8 cellular contexts compared by ENCODE assay signal in the genomic region with DNA sequence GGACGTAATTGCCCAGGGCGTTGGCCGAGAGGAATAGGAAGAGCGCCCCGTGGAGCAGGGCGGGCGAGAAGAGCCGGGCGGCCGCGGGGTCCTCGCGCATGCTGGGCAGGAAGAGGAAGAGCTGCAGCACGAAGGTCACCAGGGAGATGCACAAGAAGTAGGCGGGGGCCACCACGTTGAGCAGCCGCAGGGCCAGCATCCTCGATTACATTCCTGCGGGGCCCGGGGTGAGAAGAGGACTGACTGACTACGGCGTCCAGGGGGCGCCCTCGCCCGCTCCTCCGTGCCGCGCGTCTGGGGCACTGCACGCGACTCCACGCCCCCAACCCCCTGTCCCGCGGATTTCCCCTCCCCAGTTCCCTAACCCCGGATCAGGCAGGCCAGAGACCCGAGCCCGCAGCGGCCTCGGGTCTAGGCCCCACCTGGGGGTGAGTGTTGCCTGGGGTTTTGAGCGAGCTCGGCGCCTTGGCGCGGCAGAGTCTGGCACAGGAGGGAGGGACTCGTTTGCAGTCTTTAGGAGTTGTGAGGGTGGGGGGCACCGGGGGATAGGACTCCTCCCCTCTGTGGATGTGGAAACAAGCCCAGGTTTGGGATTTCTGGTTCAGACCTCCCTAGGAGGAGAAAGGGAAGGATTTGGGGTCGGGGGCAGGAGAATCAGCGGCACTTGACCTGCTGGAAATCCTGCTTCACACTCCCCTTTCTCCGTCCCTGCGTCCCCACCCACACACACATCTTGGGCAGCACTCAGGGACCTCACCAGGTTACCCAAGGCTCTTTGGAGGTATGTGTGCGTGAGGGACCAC. TPM values are rescaled to one million over a fixed set of nuclear protein-coding genes. Genes with fewer than 3 reads are reported as not detected.
DNase-seq lines count a peak whose midpoint lies in the region; ATAC-seq and TF ChIP-seq lines count a peak whose summit lies in the region.

No MANE protein-coding gene starts in this region.

- in situ Hi-C loops in astrocyte of the spinal cord (cut with HindIII; ENCODE audit: low sequenced_read_pairs) = no loop called here

- DNase-seq in COR-L47 (lab: John Stamatoyannopoulos, UW) (peak; percentile 30), SHP77 treated with DMSO at 0.1 percent for 48 hours (lab: John Stamatoyannopoulos, UW) (peak; percentile 28), astrocyte of the spinal cord (ENCODE audit: low read depth, low spot score) (no peak), left lobe of liver (ENCODE audit: low spot score) (no peak), NCI-H2029 (lab: John Stamatoyannopoulos, UW) (no peak)
- DNase-seq in stimulated activated naive CD8-positive, alpha-beta T cell treated with anti-CD3 and anti-CD28 coated beads, Interleukin-15, Interleukin-2, amounts not matched to agents 100 U/mL and 50 U/mL, for 24 hours = peak; percentile 72
- no peak for DNase-seq in stimulated activated naive CD4-positive, alpha-beta T cell treated with Interleukin-2 at 50 U/mL for 16 hours (lab: John Stamatoyannopoulos, UW)

- no peak overlapping the region for H3K4me3 ChIP-seq in astrocyte of the spinal cord (ENCODE audit: low read depth, low read length)

- ATAC-seq in HG02885 (IDR thresholded peaks at IDR 0.05; ENCODE audit: poor library complexity, unreplicated experiment) (peak; percentile 45), left lobe of liver (peak; percentile 56)
- peak; percentile 74 for ATAC-seq in stimulated activated naive CD8-positive, alpha-beta T cell treated with anti-CD3 and anti-CD28 coated beads, Interleukin-15, Interleukin-2, amounts not matched to agents 100 U/mL and 50 U/mL, for 24 hours

- TF ChIP-seq CTCF in astrocyte of the spinal cord (IDR thresholded peaks at IDR 0.05; ENCODE audit: low read depth, low read length) = peak; percentile 54

RNA-seq across cellular contexts. Expression of a gene that starts 1.9 kb away (rescaled TPM):
- total RNA-seq in left lobe of liver = not detected

RNA-seq across cellular contexts. Expression of a gene that starts 41.7 kb away (rescaled TPM):
- 11.8 TPM for total RNA-seq in left lobe of liver

RNA-seq across cellular contexts. Expression of a gene that starts 41.9 kb away (rescaled TPM):
- total RNA-seq in left lobe of liver = 0.35 TPM

Comparison
In these comparisons a context has a peak if more than half of its experiments do, and no peak if none do; other contexts are left out.
1. DNase-seq: peak in COR-L47 (single experiment), SHP77 treated with DMSO at 0.1 percent for 48 hours (single experiment) and stimulated activated naive CD8-positive, alpha-beta T cell treated with anti-CD3 and anti-CD28 coated beads, Interleukin-15, Interleukin-2, amounts not matched to agents 100 U/mL and 50 U/mL, for 24 hours (single experiment); none in astrocyte of the spinal cord (single experiment), left lobe of liver (single experiment), stimulated activated naive CD4-positive, alpha-beta T cell treated with Interleukin-2 at 50 U/mL for 16 hours (single experiment) and NCI-H2029 (single experiment).
2. Peak in every context shown above with its lines, with median percentiles within 50 percentile points of each other: ATAC-seq.